ENCODE assay signal across 27 cellular contexts in genomic region chrX:44972132-44972531, GRCh38.
DNase-seq lines count a peak whose midpoint lies in the region; ATAC-seq and TF ChIP-seq lines count a peak whose summit lies in the region.
"Had no signal": no experiment of that assay in that cellular context is flagged by ENCODE, and none has a peak within 500 bp of the region (broad histone marks: within the 10 kb centered on the region; RNA-seq: fewer than 3 reads in every experiment).

No MANE protein-coding gene starts in this region.

- 49% methylated on average over 2 of the region's 2 CpGs for WGBS in smooth muscle cell (ENCODE audit: low lambda C conversion rate)

- H3K9me3 ChIP-seq in HEK293 (ENCODE audit: control insufficient read depth, insufficient read depth, low read depth, low read length) (no peaks in the 10 kb centered on the region; the same call in 1 of the 2 replicates), smooth muscle cell (replicated peaks; ENCODE audit: low read depth) (peaks cover 7% of the 10 kb centered on the region)

- H3K27ac ChIP-seq in HEK293 (ENCODE audit: extremely low read depth, low read depth, low read length) (peak overlapping the region; percentile 72), smooth muscle cell (ENCODE audit: low read depth) (peak overlapping the region; percentile 0)
- H3K27ac ChIP-seq: GM23248, HL-60, PC-9 had no signal

- H3K27me3 Mint-ChIP-seq in Calu3 (ENCODE audit: unreplicated experiment): no peaks in the 10 kb centered on the region
- H3K27me3 Mint-ChIP-seq: B cell; CD8-positive, alpha-beta memory T cell had no signal

- no peak for TF ChIP-seq POLR2A in erythroblast (IDR thresholded peaks at IDR 0.05; ENCODE audit: low read length)

- H3K9ac ChIP-seq in smooth muscle cell (ENCODE audit: low read depth): no peak overlapping the region
- H3K9ac ChIP-seq: GM23248 had no signal

- H3K4me1 ChIP-seq in HEK293 (ENCODE audit: control insufficient read depth, insufficient read depth, low read length) (peaks cover 30% of the 10 kb centered on the region), smooth muscle cell (ENCODE audit: low read depth) (peaks cover 18% of the 10 kb centered on the region)

- DNase-seq in Calu3: no peak
- peak; percentile 4 to 26 for DNase-seq in erythroblast (lab: John Stamatoyannopoulos, UW)
- DNase-seq in smooth muscle cell (lab: John Stamatoyannopoulos, UW; ENCODE audit: unreplicated experiment): no peak
- no peak for DNase-seq in HCEC 1CT
- no peak for DNase-seq in NCI-H146 (lab: John Stamatoyannopoulos, UW)
- DNase-seq: CD8-positive, alpha-beta memory T cell; DMS153; DND-41; GM23248; H9; Karpas-422; NCI-H1092 treated with DMSO at 0.1 percent for 48 hours; NCI-H1436; NCI-H1930; NCI-H2107; NCI-H446 treated with DMSO at 0.1 percent for 48 hours; NCI-H526; NCI-H82; NK-92 treated with Interleukin-12 subunit alpha and Interleukin-12 subunit beta, amount 100 ng/mL, for 24 hours; PC-9; SHP77 treated with DMSO at 0.1 percent for 48 hours; T-helper 1 cell had no signal

- TF ChIP-seq CTCF in Calu3 (IDR thresholded peaks at IDR 0.05; ENCODE audit: unreplicated experiment) (no peak), HEK293 (tag by site-specific recombination; IDR thresholded peaks at IDR 0.05) (no peak), smooth muscle cell (IDR thresholded peaks at IDR 0.05; ENCODE audit: borderline replicate concordance, insufficient read depth, poor library complexity, severe bottlenecking) (no peak)

- no peaks in the 10 kb centered on the region for H3K9me3 Mint-ChIP-seq in Calu3 (ENCODE audit: low read depth, unreplicated experiment)

- BruUV-seq in Calu3 (replicated peaks; lab: Mats Ljungman, UMichigan): no TSS peak

- H3K36me3 Mint-ChIP-seq in Calu3 (ENCODE audit: insufficient read depth, unreplicated experiment): peaks cover 2% of the 10 kb centered on the region

- no peak overlapping the region for H2AFZ ChIP-seq in smooth muscle cell (ENCODE audit: low read depth)
- H2AFZ ChIP-seq: GM23248, PC-9 had no signal

- no peak overlapping the region for H3K4me3 ChIP-seq in HEK293 (ENCODE audit: low read depth, low read length)
- no peak overlapping the region for H3K4me3 ChIP-seq in smooth muscle cell
- H3K4me3 ChIP-seq: GM23248, PC-9 had no signal

- ATAC-seq in HG02884 (IDR thresholded peaks at IDR 0.05; ENCODE audit: unreplicated experiment): no peak

- POLR2A ChIA-PET in HEK293 (lab: Yijun Ruan, JAX): interaction anchor here (0.6 kb wide), 1 partner anchor 55 kb away, joined by 3 read pairs; no protein-coding TSS in a partner anchor

- H3K36me3 ChIP-seq in HEK293 (ENCODE audit: control insufficient read depth in 2 of 2, insufficient read depth in 1 of 2, low read length in 2 of 2) (peaks cover 0 to 13% of the 10 kb centered on the region in 2 experiments; a peak in 1 of 3 replicates), smooth muscle cell (ENCODE audit: low read depth) (peaks cover 4% of the 10 kb centered on the region)

- peaks cover 49% of the 10 kb centered on the region for H3K4me1 Mint-ChIP-seq in Calu3 (ENCODE audit: low read depth, unreplicated experiment)

- CTCF ChIA-PET in Calu3 (lab: Charles Lee) (no interaction called here), HEK293 (lab: Yijun Ruan, JAX) (interaction anchor here (0.5 to 0.7 kb wide), 3 partner anchors 98 to 1673 kb away, joined by 3 to 4 read pairs (median 3); no protein-coding TSS in a partner anchor)

- peak overlapping the region; percentile 43 for H3K4me2 ChIP-seq in smooth muscle cell
- H3K4me2 ChIP-seq: PC-9 had no signal

- H3K27me3 ChIP-seq in smooth muscle cell (ENCODE audit: low read depth): no peaks in the 10 kb centered on the region

- peak overlapping the region; percentile 37 for H3K4me3 Mint-ChIP-seq in Calu3 (ENCODE audit: low read depth, unreplicated experiment)
- H3K4me3 Mint-ChIP-seq: B cell, CD14-positive monocyte, H9 had no signal

- H3K27ac Mint-ChIP-seq in Calu3 (ENCODE audit: unreplicated experiment): no peak overlapping the region
- H3K27ac Mint-ChIP-seq: B cell had no signal

- H3F3A ChIP-seq in smooth muscle cell (ENCODE audit: low read depth): no peaks in the 10 kb centered on the region

- peaks cover 76% of the 10 kb centered on the region for H3K79me2 ChIP-seq in smooth muscle cell (ENCODE audit: low read depth)

- intact Hi-C loops in Calu3 (cut with micrococcal nuclease; ENCODE audit: unreplicated experiment): loop anchor here (5.0 kb wide), 1 partner anchor 40 kb away; no protein-coding TSS in a partner anchor

- peaks cover 6% of the 10 kb centered on the region for H4K20me1 ChIP-seq in smooth muscle cell (ENCODE audit: low read depth)

TF ChIP-seq in HEK293, 187 proteins besides CTCF, POLR2A, EP300 and RAD21:
- no peak for TF ChIP-seq ZNF24 (tag by site-specific recombination; IDR thresholded peaks at IDR 0.05)
- TF ChIP-seq EGR2 (tag by site-specific recombination; IDR thresholded peaks at IDR 0.05; ENCODE audit: low read depth): no peak
- TF ChIP-seq KLF1 (tag by site-specific recombination; IDR thresholded peaks at IDR 0.05): no peak
- TF ChIP-seq ZSCAN30 (tag by site-specific recombination; IDR thresholded peaks at IDR 0.05): no peak
- TF ChIP-seq ZNF692 (tag by site-specific recombination; IDR thresholded peaks at IDR 0.05): no peak
- no peak for TF ChIP-seq ZNF18 (tag by site-specific recombination; IDR thresholded peaks at IDR 0.05)

Comparison
In these comparisons a context has a peak if more than half of its experiments do, and no peak if none do; other contexts are left out.
1. DNase-seq: peak in erythroblast (2 of 2); none in Calu3 (single experiment), smooth muscle cell (single experiment), HCEC 1CT (single experiment) and NCI-H146 (single experiment).